10 cellular contexts compared by ENCODE assay signal in the genomic region with DNA sequence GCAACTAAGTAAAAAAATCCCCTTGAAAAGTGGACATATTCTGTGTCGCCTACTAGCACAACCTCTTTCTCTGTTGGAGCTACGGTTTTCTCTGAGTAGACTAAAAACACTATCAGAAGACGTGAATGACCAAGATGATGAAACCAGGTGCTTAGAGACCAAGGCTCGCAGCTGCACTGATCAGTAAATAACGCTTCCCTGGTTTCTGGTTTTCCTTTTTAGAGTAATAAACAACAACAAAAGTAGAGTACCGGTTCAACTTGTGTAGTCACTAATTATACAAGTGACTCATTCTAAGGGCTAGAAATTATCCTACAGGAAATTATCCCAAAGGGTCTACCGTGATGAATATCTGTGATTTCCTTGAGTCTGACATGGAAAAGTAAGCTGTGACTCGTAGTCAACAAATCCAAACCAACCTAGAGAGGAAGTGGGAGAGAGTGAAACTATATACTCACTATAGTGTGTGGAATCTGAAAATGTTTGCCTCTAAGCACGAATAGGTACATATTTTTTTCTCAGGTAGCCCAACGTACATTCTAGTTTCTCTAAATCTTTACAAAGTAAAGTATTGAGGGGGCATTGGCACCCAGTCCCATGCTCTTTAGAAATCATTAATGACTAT. TPM values are rescaled to one million over a fixed set of nuclear protein-coding genes. Genes with fewer than 3 reads are reported as not detected.
A peak's percentile ranks its signal among the peaks of the same experiment; 100 is the strongest.
DNase-seq lines count a peak whose midpoint lies in the region; ATAC-seq, FAIRE-seq and TF ChIP-seq lines count a peak whose summit lies in the region.
"Had no signal": no experiment of that assay in that cellular context is flagged by ENCODE, and none has a peak within 500 bp of the region (broad histone marks: within the 10 kb centered on the region; RNA-seq: fewer than 3 reads in every experiment).

No MANE protein-coding gene starts in this region.

- peak overlapping the region; percentile 72 for H3K4me2 ChIP-seq in OCI-LY3 (ENCODE audit: low read length)

- peak overlapping the region; percentile 82 for H3K9ac ChIP-seq in OCI-LY3 (ENCODE audit: low read length)

- H3K27ac ChIP-seq in OCI-LY3 (ENCODE audit: low read length): peak overlapping the region; percentile 97
- H3K27ac ChIP-seq: ascending aorta had no signal

- peak overlapping the region; percentile 36 for H3K4me3 ChIP-seq in OCI-LY3 (ENCODE audit: low read length)
- H3K4me3 ChIP-seq: ascending aorta had no signal

- DNase-seq in A172 (ENCODE audit: low spot score): peak; percentile 26
- no peak for DNase-seq in GM19239 (ENCODE audit: insufficient read length, low spot score)
- no peak for DNase-seq in cerebellar nuclear complex (lab: John Stamatoyannopoulos, UW)
- DNase-seq in activated naive CD4-positive, alpha-beta T cell treated with anti-CD3 and anti-CD28 coated beads, Interleukin-2, amount 50 U/mL, for 16 hours: no peak
- DNase-seq in SHP77 treated with DMSO at 0.1 percent for 48 hours (lab: John Stamatoyannopoulos, UW): no peak
- no peak for DNase-seq in activated CD8-positive, alpha-beta memory T cell treated with anti-CD3 and anti-CD28 coated beads, Interleukin-2, amount 50 U/mL, for 4 hours
- DNase-seq: stimulated activated CD4-positive, alpha-beta T cell treated with anti-CD3 and anti-CD28 coated beads, Interleukin-15, amount 100 ng/mL, for 24 hours had no signal

- FAIRE-seq in GM19239 (lab: Jason Lieb, UNC): peak; percentile 90

- H3K9me3 ChIP-seq in OCI-LY3 (ENCODE audit: insufficient read depth, low read length): no peaks in the 10 kb centered on the region
- H3K9me3 ChIP-seq: ascending aorta had no signal

- peaks cover 96% of the 10 kb centered on the region for H3K79me2 ChIP-seq in OCI-LY3 (ENCODE audit: low read length)

- peaks cover 38% of the 10 kb centered on the region for H3K36me3 ChIP-seq in OCI-LY3 (replicated peaks; ENCODE audit: low read depth, low read length)
- H3K36me3 ChIP-seq: ascending aorta had no signal

- H3K4me1 ChIP-seq in OCI-LY3 (ENCODE audit: low read length): peaks cover 97% of the 10 kb centered on the region
- H3K4me1 ChIP-seq: ascending aorta had no signal

- no peak overlapping the region for H2AFZ ChIP-seq in OCI-LY3 (ENCODE audit: low read depth, low read length)

- no peaks in the 10 kb centered on the region for H4K20me1 ChIP-seq in OCI-LY3 (ENCODE audit: insufficient read depth, low read length)

- TF ChIP-seq CTCF in OCI-LY3 (IDR thresholded peaks at IDR 0.05; ENCODE audit: low read depth, low read length): no peak

- no peaks in the 10 kb centered on the region for H3K27me3 ChIP-seq in OCI-LY3 (ENCODE audit: low read depth, low read length)
- H3K27me3 ChIP-seq: ascending aorta had no signal

- peak; percentile 54 for ATAC-seq in HG02970 (IDR thresholded peaks at IDR 0.05; ENCODE audit: low FRiP score, unreplicated experiment)

RNA-seq across cellular contexts. Expression of a gene that starts 17.8 kb away (rescaled TPM):
- total RNA-seq in A172 (2014; rRNA removed; shearing (Covaris generic)): 30.6 and 41.5 TPM in 2 replicates
